In genomic region chr6:139390447-139390846, GRCh38 we compare ENCODE assay signal across 29 cellular contexts.
"Had no signal": no experiment of that assay in that cellular context is flagged by ENCODE, and none has a peak within 500 bp of the region (broad histone marks: within the 10 kb centered on the region; RNA-seq: fewer than 3 reads in every experiment).

No MANE protein-coding gene starts in this region.

- H3K27ac ChIP-seq: left lung, lower lobe of right lung, neural progenitor cell, ovary, sigmoid colon, thyroid gland, transverse colon, upper lobe of left lung, vagina had no signal

- H2AFZ ChIP-seq: neural progenitor cell had no signal

- ATAC-seq: left colon; left lung; lower lobe of right lung; natural killer cell; right cardiac atrium; stimulated activated memory B cell treated with anti-CD40 and anti-IgM and Interleukin-4, amounts not matched to agents 10 μg/mL and 1 μg/mL and 100 μg/mL, for 72 hours; stimulated activated naive CD8-positive, alpha-beta T cell treated with anti-CD3 and anti-CD28 coated beads, Interleukin-15, amount 100 ng/mL, for 72 hours had no signal

- H3K4me2 ChIP-seq: neural progenitor cell, smooth muscle cell had no signal

- H3K36me3 ChIP-seq: left lung, lower lobe of right lung, neural progenitor cell, ovary, sigmoid colon, thyroid gland, transverse colon, upper lobe of left lung, vagina had no signal

- DNase-seq: hypothalamus; immature natural killer cell; kidney; left colon; left lung; lower lobe of right lung; mammary epithelial cell; mesenchymal stem cell; naive B cell; natural killer cell; nephron progenitor cell; ovary; retina; right cardiac atrium; sigmoid colon; stimulated activated CD4-positive, alpha-beta T cell treated with anti-CD3 and anti-CD28 coated beads, Interleukin-1b, Interleukin-23, amount 100 ng/mL, for 48 hours; stimulated activated CD4-positive, alpha-beta T cell treated with anti-CD3 and anti-CD28 coated beads, Interleukin-2, amount 100 ng/mL, for 48 hours; stimulated activated CD4-positive, alpha-beta T cell treated with anti-CD3 and anti-CD28 coated beads, Interleukin-4, amount 100 ng/mL, for 4 hours; stimulated activated CD8-positive, alpha-beta memory T cell treated with anti-CD3 and anti-CD28 coated beads, Interleukin-4, amount 100 ng/mL, for 48 hours; stimulated activated naive CD4-positive, alpha-beta T cell treated with Interleukin-2 at 50 U/mL for 16 hours; stimulated activated naive CD8-positive, alpha-beta T cell treated with anti-CD3 and anti-CD28 coated beads, Interleukin-15, amount 100 ng/mL, for 72 hours; substantia nigra; thyroid gland; transverse colon; upper lobe of left lung had no signal

- H3K4me3 ChIP-seq: left lung, lower lobe of right lung, neural progenitor cell, ovary, sigmoid colon, smooth muscle cell, thyroid gland, transverse colon, upper lobe of left lung, vagina had no signal

- H3K4me1 ChIP-seq: left lung, lower lobe of right lung, sigmoid colon, thyroid gland, upper lobe of left lung, vagina had no signal

- H3K9me3 ChIP-seq: left lung, lower lobe of right lung, ovary, sigmoid colon, thyroid gland, transverse colon, upper lobe of left lung, vagina had no signal

- H3K9ac ChIP-seq: neural progenitor cell had no signal

- H3K27me3 ChIP-seq: left lung, neural progenitor cell, ovary, sigmoid colon, thyroid gland, transverse colon, upper lobe of left lung, vagina had no signal
